Comparison of ENCODE assay signal across 8 cellular contexts in the genomic region with DNA sequence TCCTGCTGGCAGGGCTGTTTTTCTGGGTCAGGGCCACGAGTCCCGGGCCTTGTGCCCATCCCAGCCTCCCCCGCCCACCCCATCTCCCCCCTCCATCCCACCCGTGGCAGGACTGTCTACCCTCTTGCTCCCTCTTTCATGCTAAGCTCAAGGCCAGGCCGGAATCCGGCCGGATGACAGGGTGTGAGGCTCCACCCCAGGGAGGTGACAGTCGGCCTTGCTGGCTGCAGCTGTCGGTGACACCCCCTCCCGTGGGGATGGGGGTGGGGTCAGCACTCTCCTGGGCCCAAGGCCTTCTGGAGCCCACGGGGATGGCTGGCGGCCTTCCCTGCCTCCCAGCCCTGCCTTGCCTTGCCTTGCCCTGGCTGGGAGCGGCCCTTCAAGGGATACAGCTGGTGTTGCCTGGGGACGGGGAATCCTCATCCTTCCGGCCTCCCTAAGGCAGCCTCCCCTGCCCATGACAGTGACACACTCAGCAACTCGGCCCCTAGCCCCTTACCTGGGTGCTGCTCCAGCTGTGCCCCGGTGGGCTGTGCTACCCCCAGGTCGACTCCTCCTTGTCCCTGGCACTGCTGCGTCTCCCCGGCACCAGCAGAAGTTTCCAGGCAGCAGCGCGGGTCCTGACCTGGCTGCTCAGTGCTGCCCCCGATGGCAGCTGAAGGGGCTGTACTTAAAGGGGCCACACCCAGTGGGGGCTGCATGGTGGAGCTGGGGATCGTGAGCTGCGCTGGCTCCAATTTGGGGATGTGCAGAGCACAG.
DNase-seq lines count a peak whose midpoint lies in the region; ATAC-seq, FAIRE-seq and TF ChIP-seq lines count a peak whose summit lies in the region.
"Not testable (repeated sequence)": the region's sequence is repeated elsewhere in the genome, so short reads cannot be mapped to it uniquely, and the experiment has no call there.

No MANE protein-coding gene starts in this region.

- H3K79me1 ChIP-seq in neuronal stem cell (ENCODE audit: low read depth, low read length) = not testable (repeated sequence)

- CTCF ChIA-PET in GM12878 (lab: Yijun Ruan, JAX) = not testable (repeated sequence)

- peak overlapping the region; percentile 44; the same call in 1 of the 2 replicates for H3K9ac ChIP-seq in SU-DHL-6 (ENCODE audit: low read length)
- H3K9ac ChIP-seq in GM12878 (ENCODE audit: control insufficient read depth, insufficient read depth, low read length); neuronal stem cell (ENCODE audit: low read depth, low read length, poor library complexity): not testable (repeated sequence)

- not testable (repeated sequence) for H3K9me3 ChIP-seq in SU-DHL-6 (ENCODE audit: insufficient read depth, low read length); GM12878 (replicated peaks; ENCODE audit: control insufficient read depth, insufficient read depth, low read length); neuronal stem cell (replicated peaks in 1 of 2; ENCODE audit: control insufficient read depth in 2 of 2, insufficient read depth in 1 of 2, low read depth in 1 of 2, low read length in 2 of 2)

- not testable (repeated sequence) for TF ChIP-seq RAD21 in GM12878 (IDR thresholded peaks at IDR 0.05; ENCODE audit: insufficient read depth, low read depth, low read length)

- H3K27me3 ChIP-seq in SU-DHL-6 (ENCODE audit: low read length); GM12878 (replicated peaks in 1 of 2; ENCODE audit: control insufficient read depth in 2 of 2, insufficient read depth in 2 of 2, low read length in 1 of 2); neuronal stem cell (ENCODE audit: control insufficient read depth in 3 of 3, insufficient read depth in 3 of 3, low read depth in 1 of 3, low read length in 3 of 3): not testable (repeated sequence)

- ATAC-seq in HG02642 (IDR thresholded peaks at IDR 0.05; ENCODE audit: poor library complexity, unreplicated experiment) (peak; percentile 39), GM12878 (peak; percentile 81), left cardiac atrium (peak; percentile 28 to 62)

- not testable (repeated sequence) for H4K91ac ChIP-seq in neuronal stem cell (ENCODE audit: low read depth, low read length, poor library complexity)

- H2BK120ac ChIP-seq in neuronal stem cell (ENCODE audit: low read depth, low read length) = not testable (repeated sequence)

- not testable (repeated sequence) for H2AK5ac ChIP-seq in neuronal stem cell (ENCODE audit: low read depth, low read length)

- DNase-seq in NCI-H1694 treated with DMSO at 0.1 percent for 48 hours (lab: John Stamatoyannopoulos, UW) (peak; percentile 61), neuronal stem cell (ENCODE audit: low spot score) (peak; percentile 1)
- not testable (repeated sequence) for DNase-seq in GM12878 (ENCODE audit: low read depth, low spot score); left cardiac atrium

- H2BK15ac ChIP-seq in neuronal stem cell (ENCODE audit: low read length) = not testable (repeated sequence)

- POLR2A ChIA-PET in GM12878 (lab: Charles Lee) = not testable (repeated sequence)

- H3F3A ChIP-seq in SU-DHL-6 (ENCODE audit: insufficient read depth) = not testable (repeated sequence)

- peak overlapping the region; percentile 57 for H3K18ac ChIP-seq in neuronal stem cell (ENCODE audit: low read length)

- not testable (repeated sequence) for H3K4ac ChIP-seq in neuronal stem cell (ENCODE audit: low read length)

- peak overlapping the region; percentile 38 for H3K14ac ChIP-seq in neuronal stem cell (ENCODE audit: low read length)

- H4K20me1 ChIP-seq in SU-DHL-6 (ENCODE audit: low read depth, low read length); GM12878 (ENCODE audit: control insufficient read depth, insufficient read depth): not testable (repeated sequence)

- H2BK5ac ChIP-seq in neuronal stem cell (ENCODE audit: low read length) = not testable (repeated sequence)

- not testable (repeated sequence) for BruUV-seq in GM12878 (replicated peaks; lab: Mats Ljungman, UMichigan)

- H3K23ac ChIP-seq in neuronal stem cell (ENCODE audit: low read depth, low read length, poor library complexity) = peak overlapping the region; percentile 20

- TF ChIP-seq CTCF in 22Rv1 (IDR thresholded peaks at IDR 0.05) (peak; percentile 14; the same call in 1 of the 2 replicates), GM12875 (IDR thresholded peaks at IDR 0.05; ENCODE audit: borderline replicate concordance, insufficient read depth, low read depth, low read length) (peak; percentile 58; the same call in 1 of the 2 replicates), SU-DHL-6 (IDR thresholded peaks at IDR 0.05; ENCODE audit: insufficient read depth, low read length, poor library complexity, severe bottlenecking) (peak; percentile 39), GM12878 (IDR thresholded peaks at IDR 0.05 in 2 of 3, conservative IDR thresholded peaks at IDR 0.05 in 1 of 3; ENCODE audit: control insufficient read depth in 2 of 3, extremely low read depth in 1 of 3, insufficient read depth in 1 of 3, low read depth in 3 of 3, low read length in 3 of 3) (peak in 2 of 3 experiments; percentile 24 to 26; a peak in 3 of 6 replicates)

- H3K36me3 ChIP-seq in SU-DHL-6 (ENCODE audit: low read length); GM12878 (ENCODE audit: control insufficient read depth in 2 of 2, insufficient read depth in 2 of 2, low read length in 1 of 2); neuronal stem cell (replicated peaks in 1 of 2; ENCODE audit: control insufficient read depth in 2 of 2, insufficient read depth in 2 of 2, low read length in 2 of 2): not testable (repeated sequence)

- not testable (repeated sequence) for FAIRE-seq in GM12878 (lab: Jason Lieb, UNC)

- 17% methylated on average over 19 of the region's 25 CpGs for WGBS in GM12878 (ENCODE audit: insufficient coverage, insufficient replicate concordance, low lambda C conversion rate, missing lambda C conversion rate)
- no CpG with 5 or more reads among the region's 25 CpGs for WGBS in neuronal stem cell (ENCODE audit: extremely low coverage in 2 of 2, insufficient read length in 2 of 2, insufficient replicate concordance in 1 of 2), 2 donors

- H2AFZ ChIP-seq in SU-DHL-6 (ENCODE audit: low read depth, low read length, severe bottlenecking) = peak overlapping the region; percentile 93
- H2AFZ ChIP-seq in GM12878 (ENCODE audit: control insufficient read depth, low read depth, low read length) = not testable (repeated sequence)
- peak overlapping the region; percentile 61 for H2AFZ ChIP-seq in neuronal stem cell (ENCODE audit: low read length)

- H3K4me1 ChIP-seq in GM12878 (ENCODE audit: control insufficient read depth, insufficient read depth, low read length); neuronal stem cell (ENCODE audit: control insufficient read depth in 2 of 2, insufficient read depth in 1 of 2, low read depth in 1 of 2, low read length in 2 of 2): not testable (repeated sequence)

- not testable (repeated sequence) for TF ChIP-seq POLR2A in GM12878 (IDR thresholded peaks at IDR 0.05; ENCODE audit: low read depth, low read length)

- H3K9me2 ChIP-seq in SU-DHL-6 (replicated peaks; ENCODE audit: insufficient read depth, low read length) = not testable (repeated sequence)

- intact Hi-C loops in GM12878 (cut with micrococcal nuclease; ENCODE audit: unreplicated experiment); left cardiac atrium (cut with DNase I): not testable (repeated sequence)

- H3K4me2 ChIP-seq in SU-DHL-6 (ENCODE audit: low read depth, low read length, poor library complexity, severe bottlenecking) = peak overlapping the region; percentile 42
- H3K4me2 ChIP-seq in GM12878 (ENCODE audit: control insufficient read depth, insufficient read depth); neuronal stem cell (ENCODE audit: insufficient read depth, low read length, poor library complexity, severe bottlenecking): not testable (repeated sequence)

- H3K79me2 ChIP-seq in SU-DHL-6 (ENCODE audit: insufficient read depth, low read length); GM12878 (ENCODE audit: control insufficient read depth, insufficient read depth, low read length): not testable (repeated sequence)

- not testable (repeated sequence) for H4K8ac ChIP-seq in neuronal stem cell (ENCODE audit: low read depth, low read length)

- not testable (repeated sequence) for H3K4me3 ChIP-seq in GM12875 (ENCODE audit: low read depth, low read length); GM12878; neuronal stem cell (ENCODE audit: low read length in 2 of 2)
- H3K4me3 ChIP-seq in SU-DHL-6 (ENCODE audit: insufficient read depth, low read length, poor library complexity, severe bottlenecking) = peak overlapping the region; percentile 26

- SMC1A ChIA-PET in GM12878 (lab: Charles Lee; ENCODE audit: uncharacterized antibody, unreplicated experiment) = not testable (repeated sequence)

- not testable (repeated sequence) for TF ChIP-seq EP300 in GM12878 (IDR thresholded peaks at IDR 0.05; ENCODE audit: borderline replicate concordance in 1 of 2, control insufficient read depth in 1 of 2, low read depth in 2 of 2, low read length in 2 of 2)

- H3K27ac ChIP-seq in 22Rv1; SU-DHL-6 (ENCODE audit: low read depth, low read length); GM12878 (ENCODE audit: control insufficient read depth, insufficient read depth); neuronal stem cell (replicated peaks; ENCODE audit: low read length): not testable (repeated sequence)

- in situ Hi-C loops in GM12878 (cut with MboI) = not testable (repeated sequence)

- RAD21 ChIA-PET in GM12878 (lab: Charles Lee; ENCODE audit: unreplicated experiment) = not testable (repeated sequence)

- not testable (repeated sequence) for H2BK12ac ChIP-seq in neuronal stem cell (ENCODE audit: low read length)
